In the genomic region with DNA sequence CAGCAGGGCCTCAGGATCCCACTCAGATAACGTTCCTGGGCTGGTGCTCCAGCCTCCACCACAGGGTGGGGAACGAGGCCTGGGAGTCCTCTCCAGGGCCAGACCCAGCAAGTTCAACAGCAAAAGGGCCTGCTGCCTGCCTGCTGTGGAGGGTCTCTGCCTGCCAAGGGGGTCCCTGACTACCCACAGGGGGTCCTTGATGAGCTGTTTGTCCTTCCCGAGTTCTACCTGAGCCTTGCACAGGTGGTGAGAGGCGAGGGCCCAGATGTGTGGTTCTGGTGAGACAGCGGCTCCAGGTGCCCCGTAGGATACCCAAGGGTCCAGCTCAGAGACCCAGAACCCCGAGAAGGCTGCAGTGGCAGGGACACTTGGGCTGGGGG, we compare ENCODE assay signal across 26 cellular contexts. TPM values are rescaled to one million over a fixed set of nuclear protein-coding genes. Genes with fewer than 3 reads are reported as not detected.
DNase-seq lines count a peak whose midpoint lies in the region; ATAC-seq and TF ChIP-seq lines count a peak whose summit lies in the region.
"Had no signal": no experiment of that assay in that cellular context is flagged by ENCODE, and none has a peak within 500 bp of the region (broad histone marks: within the 10 kb centered on the region; RNA-seq: fewer than 3 reads in every experiment).

No MANE protein-coding gene starts in this region.

- TF ChIP-seq EP300 in sigmoid colon (IDR thresholded peaks at IDR 0.05) = no peak

- H4K5ac ChIP-seq in H9 (ENCODE audit: insufficient read length, low read depth, low read length) = no peak overlapping the region

- peaks cover 42% of the 10 kb centered on the region for H3K27me3 Mint-ChIP-seq in H9 (ENCODE audit: low read depth)
- H3K27me3 Mint-ChIP-seq in endodermal cell (ENCODE audit: insufficient read depth) = peaks cover 2% of the 10 kb centered on the region

- DNase-seq in H9 (peak; percentile 24), WERI-Rb-1 (no peak), endodermal cell (no peak), sigmoid colon (no peak), SIG-M5 (lab: John Stamatoyannopoulos, UW) (no peak), GM19240 (ENCODE audit: insufficient read length, low spot score) (no peak), omental fat pad (ENCODE audit: low spot score) (no peak)
- DNase-seq: activated CD4-positive, alpha-beta T cell treated with anti-CD3 and anti-CD28 coated beads for 48 hours; activated naive CD8-positive, alpha-beta T cell treated with anti-CD3 and anti-CD28 coated beads, Interleukin-2, amount 10 ng/mL, durations not matched to agents 7 days and 5 days; C1 segment of cervical spinal cord; dermis blood vessel endothelial cell; NCI-H2081 treated with DMSO at 0.1 percent for 48 hours; NCI-H226; SHP77 had no signal

- H2BK120ac ChIP-seq in H9 (ENCODE audit: low read depth, low read length, poor library complexity, severe bottlenecking) = no peak overlapping the region

- no peak overlapping the region for H3T11ph ChIP-seq in H9 (ENCODE audit: low read length)

- H3K4me3 ChIP-seq in WERI-Rb-1 (ENCODE audit: low read depth, low read length) = no peak overlapping the region
- H3K4me3 ChIP-seq in endodermal cell (ENCODE audit: low read length) = no peak overlapping the region
- no peak overlapping the region for H3K4me3 ChIP-seq in sigmoid colon
- H3K4me3 ChIP-seq: gastroesophageal sphincter, prostate gland, upper lobe of left lung had no signal

- no peak for TF ChIP-seq POLR2A in sigmoid colon (IDR thresholded peaks at IDR 0.05)

- ATAC-seq in omental fat pad (ENCODE audit: low FRiP score) = no peak
- ATAC-seq: gastroesophageal sphincter; HCT116; left lobe of liver; Panc1; stimulated activated memory B cell treated with anti-CD40 and anti-IgM and Interleukin-4, amounts not matched to agents 10 μg/mL and 1 μg/mL and 100 μg/mL, for 72 hours had no signal

- H3K36me3 Mint-ChIP-seq in H9 (ENCODE audit: insufficient read depth in 1 of 3, low read depth in 3 of 3) = no peaks in the 10 kb centered on the region
- no peaks in the 10 kb centered on the region for H3K36me3 Mint-ChIP-seq in endodermal cell (ENCODE audit: low read depth)
- H3K36me3 Mint-ChIP-seq: activated naive CD8-positive, alpha-beta T cell treated with anti-CD3 and anti-CD28 coated beads, Interleukin-2, amount 10 ng/mL, durations not matched to agents 7 days and 5 days; stimulated activated memory B cell treated with anti-CD40 and anti-IgM and Interleukin-4, amounts not matched to agents 10 μg/mL and 1 μg/mL and 100 μg/mL, for 72 hours had no signal

- no peak overlapping the region for H2BK15ac ChIP-seq in H9 (ENCODE audit: low read depth, low read length)

- H3K4me3 Mint-ChIP-seq in H9 (no peak overlapping the region), endodermal cell (no peak overlapping the region)
- H3K4me3 Mint-ChIP-seq: activated naive CD8-positive, alpha-beta T cell treated with anti-CD3 and anti-CD28 coated beads, Interleukin-2, amount 10 ng/mL, durations not matched to agents 7 days and 5 days; stimulated activated memory B cell treated with anti-CD40 and anti-IgM and Interleukin-4, amounts not matched to agents 10 μg/mL and 1 μg/mL and 100 μg/mL, for 72 hours had no signal

- H3K27me3 ChIP-seq in H9 (ENCODE audit: insufficient read depth, low read length) = no peaks in the 10 kb centered on the region; the same call in 1 of the 2 replicates
- H3K27me3 ChIP-seq in WERI-Rb-1 (ENCODE audit: insufficient read depth, low read depth, severe bottlenecking) = peaks cover 3% of the 10 kb centered on the region
- H3K27me3 ChIP-seq in endodermal cell (ENCODE audit: control insufficient read depth, insufficient read depth, low read length, poor library complexity, severe bottlenecking) = peaks cover 16% of the 10 kb centered on the region
- H3K27me3 ChIP-seq in sigmoid colon = no peaks in the 10 kb centered on the region

- H3K79me2 ChIP-seq in H9 (ENCODE audit: insufficient read depth, low read length) = no peaks in the 10 kb centered on the region

- no CpG with 5 or more reads among the region's 7 CpGs for WGBS in H9 (ENCODE audit: extremely low coverage, insufficient read length, low lambda C conversion rate)
- 86 to 89% methylated on average over 6 to 7 of the region's 7 CpGs for WGBS in endodermal cell (ENCODE audit: insufficient coverage in 1 of 2, insufficient read length in 1 of 2), 2 experiments
- 74 to 76% methylated on average over 7 of the region's 7 CpGs for WGBS in sigmoid colon, 2 donors

- H3K4ac ChIP-seq in H9 (ENCODE audit: low read depth, low read length) = no peak overlapping the region

- H3K79me1 ChIP-seq in H9 (ENCODE audit: insufficient read depth, low read depth, low read length, poor library complexity, severe bottlenecking) = no peaks in the 10 kb centered on the region

- H2AFZ ChIP-seq in H9 (ENCODE audit: low read length) = no peak overlapping the region

- no peak overlapping the region for H3K4me2 ChIP-seq in H9 (ENCODE audit: insufficient read depth, insufficient read length, low read length)

- peaks cover 7% of the 10 kb centered on the region for H3K23me2 ChIP-seq in H9 (ENCODE audit: insufficient read length, low read depth, low read length, poor library complexity, severe bottlenecking)

- TF ChIP-seq CTCF in H9 (conservative IDR thresholded peaks at IDR 0.05) (no peak), WERI-Rb-1 (IDR thresholded peaks at IDR 0.05; ENCODE audit: low read depth, low read length) (no peak), endodermal cell (conservative IDR thresholded peaks at IDR 0.05) (no peak), sigmoid colon (IDR thresholded peaks at IDR 0.05) (no peak), omental fat pad (IDR thresholded peaks at IDR 0.05) (no peak)

- no peaks in the 10 kb centered on the region for H3K9me3 ChIP-seq in H9 (ENCODE audit: control insufficient read depth, low read depth, low read length)
- H3K9me3 ChIP-seq in WERI-Rb-1 (ENCODE audit: severe bottlenecking) = no peaks in the 10 kb centered on the region
- no peaks in the 10 kb centered on the region for H3K9me3 ChIP-seq in endodermal cell (ENCODE audit: control insufficient read depth, low read length)
- H3K9me3 ChIP-seq in sigmoid colon = no peaks in the 10 kb centered on the region
- H3K9me3 ChIP-seq: gastroesophageal sphincter, prostate gland, upper lobe of left lung had no signal

- no peak overlapping the region for H3K18ac ChIP-seq in H9 (ENCODE audit: insufficient read length, low read depth, low read length)

- H3K14ac ChIP-seq in H9 (ENCODE audit: insufficient read depth, low read length) = peak overlapping the region; percentile 25; the same call in 1 of the 2 replicates

- no peak overlapping the region for H2AK5ac ChIP-seq in H9 (ENCODE audit: insufficient read length, low read length)

- H4K20me1 ChIP-seq in H9 (ENCODE audit: control insufficient read depth, insufficient read depth, insufficient read length) = no peaks in the 10 kb centered on the region

- intact Hi-C loops in sigmoid colon (cut with DNase I) = no loop called here

- H4K91ac ChIP-seq in H9 (ENCODE audit: insufficient read length, low read depth, low read length) = no peak overlapping the region

- H3K56ac ChIP-seq in H9 (ENCODE audit: insufficient read length, low read depth, low read length) = no peak overlapping the region

- no peak overlapping the region for H2BK12ac ChIP-seq in H9 (ENCODE audit: insufficient read length, low read depth, low read length)

- H2BK20ac ChIP-seq in H9 (ENCODE audit: low read depth, low read length, poor library complexity, severe bottlenecking) = no peak overlapping the region

- H3K9ac ChIP-seq in H9 (ENCODE audit: extremely low read depth, insufficient read length, low read length) (no peak overlapping the region), endodermal cell (ENCODE audit: extremely low read depth, low read length, poor library complexity, severe bottlenecking) (no peak overlapping the region)

- no peak overlapping the region; a peak in 1 of 7 replicates for H3K27ac Mint-ChIP-seq in H9
- peak overlapping the region; percentile 48 for H3K27ac Mint-ChIP-seq in endodermal cell
- H3K27ac Mint-ChIP-seq: activated naive CD8-positive, alpha-beta T cell treated with anti-CD3 and anti-CD28 coated beads, Interleukin-2, amount 10 ng/mL, durations not matched to agents 7 days and 5 days; stimulated activated memory B cell treated with anti-CD40 and anti-IgM and Interleukin-4, amounts not matched to agents 10 μg/mL and 1 μg/mL and 100 μg/mL, for 72 hours had no signal

- no peak overlapping the region for H3K23ac ChIP-seq in H9 (ENCODE audit: insufficient read length, low read depth, low read length)

- H2BK5ac ChIP-seq in H9 (ENCODE audit: insufficient read length, low read length) = no peak overlapping the region

- H4K8ac ChIP-seq in H9 (replicated peaks; ENCODE audit: insufficient read length, low read depth, low read length) = no peak overlapping the region

- H3K36me3 ChIP-seq in WERI-Rb-1 (peaks cover 28% of the 10 kb centered on the region), endodermal cell (ENCODE audit: control insufficient read depth, insufficient read depth, low read length) (no peaks in the 10 kb centered on the region), sigmoid colon (peaks cover 0 to 11% (median 5%) of the 10 kb centered on the region in 4 donors)
- H3K36me3 ChIP-seq: prostate gland had no signal

- no peaks in the 10 kb centered on the region for H3K9me3 Mint-ChIP-seq in H9
- no peaks in the 10 kb centered on the region for H3K9me3 Mint-ChIP-seq in endodermal cell
- H3K9me3 Mint-ChIP-seq: activated naive CD8-positive, alpha-beta T cell treated with anti-CD3 and anti-CD28 coated beads, Interleukin-2, amount 10 ng/mL, durations not matched to agents 7 days and 5 days; stimulated activated memory B cell treated with anti-CD40 and anti-IgM and Interleukin-4, amounts not matched to agents 10 μg/mL and 1 μg/mL and 100 μg/mL, for 72 hours had no signal

- H3K4me1 Mint-ChIP-seq in H9 (peaks cover 20 to 47% of the 10 kb centered on the region in 2 experiments), endodermal cell (peaks cover 20% of the 10 kb centered on the region)
- H3K4me1 Mint-ChIP-seq: activated naive CD8-positive, alpha-beta T cell treated with anti-CD3 and anti-CD28 coated beads, Interleukin-2, amount 10 ng/mL, durations not matched to agents 7 days and 5 days had no signal

- no peak overlapping the region for H3K27ac ChIP-seq in H9 (ENCODE audit: insufficient read length, low read depth, low read length)
- peak overlapping the region; percentile 8; the same call in 1 of the 2 replicates for H3K27ac ChIP-seq in WERI-Rb-1
- no peak overlapping the region for H3K27ac ChIP-seq in endodermal cell (ENCODE audit: low read depth, low read length)
- H3K27ac ChIP-seq in sigmoid colon = peak overlapping the region in 3 of 4 donors; percentile 33 to 99 (median 86)
- H3K27ac ChIP-seq: prostate gland, upper lobe of left lung had no signal

- H3K4me1 ChIP-seq in H9 (ENCODE audit: insufficient read depth, low read length) (no peaks in the 10 kb centered on the region; the same call in 1 of the 2 replicates), endodermal cell (ENCODE audit: control insufficient read depth, insufficient read depth, low read length) (peaks cover 17% of the 10 kb centered on the region), sigmoid colon (peaks cover 0 to 88% (median 67%) of the 10 kb centered on the region in 4 donors)

RNA-seq across cellular contexts. Expression of a gene that starts 4.4 kb away (rescaled TPM):
- total RNA-seq in H9 (2021) (3.2 and 4.4 TPM in 2 replicates), endodermal cell (1 to 10 TPM; 4.7 to 7.0 TPM), sigmoid colon (1 to 10 TPM in 3 of 4 donors, under 1 TPM in 1; 0.66 to 4.4 (median 2.1) TPM), omental fat pad (1 to 10 TPM in 3 of 4 donors, under 1 TPM in 1; 0.47 to 5.6 (median 4.0) TPM)
- polyA plus RNA-seq in endodermal cell (2013, experiment 1 of 2) = 13.7 TPM
- polyA plus RNA-seq in endodermal cell (2013, experiment 2 of 2) = 7.4 TPM
- 10 to 100 TPM in 1 of 3 donors, 1 to 10 TPM in 2; 6.6 to 12.7 (median 7.0) TPM for polyA plus RNA-seq in sigmoid colon
- total RNA-seq: LHCN-M2 had no signal

RNA-seq across cellular contexts. Expression of a gene that starts 17.4 kb away (rescaled TPM):
- not detected in 2 replicates for total RNA-seq in H9 (2021)
- total RNA-seq in endodermal cell = not detected
- polyA plus RNA-seq in endodermal cell (2013, experiment 1 of 2) = not detected
- not detected for polyA plus RNA-seq in endodermal cell (2013, experiment 2 of 2)
- total RNA-seq in sigmoid colon = not detected
- not detected for polyA plus RNA-seq in sigmoid colon
- not detected for total RNA-seq in omental fat pad
- total RNA-seq: activated naive CD8-positive, alpha-beta T cell treated with anti-CD3 and anti-CD28 coated beads, Interleukin-2, amount 10 ng/mL, durations not matched to agents 7 days and 5 days; astrocyte; cardiac septum; dermis blood vessel endothelial cell; fibroblast of lung; G401; gastroesophageal sphincter; left lobe of liver; LHCN-M2; prostate gland; upper lobe of left lung had no signal
- polyA plus RNA-seq: fibroblast of lung had no signal

RNA-seq across cellular contexts. Expression of a gene that starts 30.4 kb away (rescaled TPM):
- total RNA-seq in H9 (2021) (not detected in 2 replicates), endodermal cell (not detected), sigmoid colon (not detected), omental fat pad (not detected)
- polyA plus RNA-seq in endodermal cell (2013, experiment 1 of 2) = not detected
- not detected for polyA plus RNA-seq in endodermal cell (2013, experiment 2 of 2)
- under 1 TPM in 1 of 3 donors, not detected in 2; 0.29 TPM for polyA plus RNA-seq in sigmoid colon
- total RNA-seq: activated naive CD8-positive, alpha-beta T cell treated with anti-CD3 and anti-CD28 coated beads, Interleukin-2, amount 10 ng/mL, durations not matched to agents 7 days and 5 days; astrocyte; cardiac septum; dermis blood vessel endothelial cell; fibroblast of lung; G401; gastroesophageal sphincter; left lobe of liver; LHCN-M2; prostate gland; upper lobe of left lung had no signal
- polyA plus RNA-seq: fibroblast of lung had no signal

RNA-seq across cellular contexts. Expression of a gene that starts 40.6 kb away (rescaled TPM):
- total RNA-seq in H9 (2021) (not detected in 2 replicates), endodermal cell (not detected), sigmoid colon (not detected), omental fat pad (not detected)
- not detected for polyA plus RNA-seq in endodermal cell (2013, experiment 1 of 2)
- not detected for polyA plus RNA-seq in endodermal cell (2013, experiment 2 of 2)
- polyA plus RNA-seq in sigmoid colon = not detected
- total RNA-seq: activated naive CD8-positive, alpha-beta T cell treated with anti-CD3 and anti-CD28 coated beads, Interleukin-2, amount 10 ng/mL, durations not matched to agents 7 days and 5 days; astrocyte; cardiac septum; dermis blood vessel endothelial cell; fibroblast of lung; G401; gastroesophageal sphincter; left lobe of liver; LHCN-M2; prostate gland; upper lobe of left lung had no signal
- polyA plus RNA-seq: fibroblast of lung had no signal

RNA-seq across cellular contexts. Expression of a gene that starts 54.2 kb away (rescaled TPM):
- total RNA-seq in H9 (2021) (not detected in 2 replicates), endodermal cell (not detected), sigmoid colon (not detected), omental fat pad (not detected)
- not detected for polyA plus RNA-seq in endodermal cell (2013, experiment 1 of 2)
- not detected for polyA plus RNA-seq in endodermal cell (2013, experiment 2 of 2)
- not detected for polyA plus RNA-seq in sigmoid colon
- total RNA-seq: activated naive CD8-positive, alpha-beta T cell treated with anti-CD3 and anti-CD28 coated beads, Interleukin-2, amount 10 ng/mL, durations not matched to agents 7 days and 5 days; astrocyte; cardiac septum; dermis blood vessel endothelial cell; fibroblast of lung; G401; gastroesophageal sphincter; left lobe of liver; LHCN-M2; prostate gland; upper lobe of left lung had no signal
- polyA plus RNA-seq: fibroblast of lung had no signal

Comparison
In these comparisons a context has a peak if more than half of its experiments do, and no peak if none do; other contexts are left out.
1. H3K27ac ChIP-seq: peak in WERI-Rb-1 (single experiment) and sigmoid colon (3 of 4); none in H9 (single experiment) and endodermal cell (single experiment).